In the genomic region with DNA sequence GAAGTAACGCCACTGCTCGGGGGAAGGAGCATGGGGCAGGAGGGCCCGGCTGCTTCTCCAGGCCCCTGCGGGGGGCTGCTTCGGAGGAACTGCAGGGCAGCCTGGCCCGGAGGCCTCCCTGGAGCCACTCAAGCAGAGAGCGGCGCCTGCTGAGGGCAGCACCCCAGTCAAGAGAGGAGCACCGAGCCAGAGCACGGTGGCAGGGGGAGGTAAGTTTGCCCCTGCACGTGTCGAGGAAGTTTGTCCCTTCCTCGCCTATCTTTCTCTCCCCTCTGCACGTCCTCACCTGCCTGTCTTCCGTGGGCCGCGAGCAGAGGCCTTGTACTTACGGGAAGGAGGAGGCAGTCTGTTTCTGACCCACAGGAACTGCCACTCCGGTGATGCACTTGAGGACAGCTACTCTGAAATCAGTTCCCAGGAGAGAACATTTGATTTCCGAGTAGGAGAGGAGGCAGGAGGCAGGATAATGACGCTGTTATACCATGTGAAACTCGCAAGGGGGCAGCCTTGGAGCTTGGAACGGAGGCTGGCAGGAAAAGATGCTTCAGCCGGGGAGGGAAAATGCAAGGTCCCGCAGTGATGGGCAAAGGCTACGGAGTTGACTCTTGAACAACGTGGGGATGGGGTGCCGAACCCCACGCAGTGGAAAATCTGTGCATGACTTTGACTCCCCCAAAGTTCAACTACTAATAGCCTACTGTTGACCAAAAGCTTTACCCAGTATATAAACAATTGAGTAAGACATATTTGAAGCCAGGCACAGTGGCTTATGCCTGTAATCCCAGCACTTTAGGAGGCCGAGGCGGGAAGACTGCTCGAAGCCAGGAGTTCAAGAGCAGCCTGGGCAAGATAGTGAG, we compare ENCODE assay signal across 8 cellular contexts. TPM values are rescaled to one million over a fixed set of nuclear protein-coding genes. Genes with fewer than 3 reads are reported as not detected.
DNase-seq lines count a peak whose midpoint lies in the region; ATAC-seq, FAIRE-seq and TF ChIP-seq lines count a peak whose summit lies in the region.

No MANE protein-coding gene starts in this region.

- H3K9ac ChIP-seq in HepG2 (ENCODE audit: insufficient read depth, low read depth, low read length), result no peak overlapping the region

- CTCF ChIA-PET in BJ (lab: Yijun Ruan, JAX), result interaction anchor here (0.6 to 4.2 kb wide), 25 partner anchors 9 to 361 kb away, joined by 3 to 36 read pairs (median 4); partner anchors contain the start of gene HAUS5
- CTCF ChIA-PET in HepG2 (lab: Yijun Ruan, JAX; ENCODE audit: low intra/inter-chr PET ratio, low total read pairs), result interaction anchor here (0.7 to 2.7 kb wide), 8 partner anchors 38 to 157 kb away, joined by 3 to 41 read pairs (median 4); partner anchors contain the start of gene USF2

- intact Hi-C loops in HepG2 (cut with micrococcal nuclease; ENCODE audit: unreplicated experiment), result loop anchor here (1.0 to 5.0 kb wide), 3 partner anchors 45 to 143 kb away; no protein-coding TSS in a partner anchor

- 11% methylated on average over 18 of the region's 32 CpGs for WGBS in HepG2 (ENCODE audit: low lambda C conversion rate)

- H3K79me2 ChIP-seq in HepG2 (ENCODE audit: insufficient read depth, low read length), result no peaks in the 10 kb centered on the region

- H3K27me3 ChIP-seq in BJ (ENCODE audit: control insufficient read depth, insufficient read depth, low read length) (peaks cover 2% of the 10 kb centered on the region; the same call in 1 of the 2 replicates), HAP-1 (ENCODE audit: low read depth) (peaks cover 11% of the 10 kb centered on the region), HepG2 (ENCODE audit: control insufficient read depth in 1 of 2, insufficient read depth in 2 of 2, low read length in 2 of 2) (0 out of 5 replicates have a peak, but pooled peaks cover 0 to 1% of the 10 kb centered on the region in 2 experiments)

- TF ChIP-seq POLR2A in HepG2 (IDR thresholded peaks at IDR 0.05; ENCODE audit: insufficient read depth in 1 of 2, low read depth in 2 of 2, low read length in 2 of 2), result no peak

- no peak overlapping the region; the same call in 1 of the 2 replicates for H3K4me2 ChIP-seq in HepG2 (ENCODE audit: low read depth, low read length)

- H3K27ac ChIP-seq in HepG2 (ENCODE audit: extremely low read length, insufficient read depth, low read length), result no peak overlapping the region

- FAIRE-seq in HepG2 (lab: Jason Lieb, UNC), result peak; percentile 94

- peak overlapping the region; percentile 48 for H2AFZ ChIP-seq in HepG2 (ENCODE audit: low read length)

- DNase-seq in BJ (ENCODE audit: low read depth) (peak; percentile 3), HAP-1 (ENCODE audit: low spot score in 2 of 2) (peak; percentile 60 to 77), NCI-H510A (lab: John Stamatoyannopoulos, UW) (peak; percentile 29), dedifferentiated amniotic fluid mesenchymal stem cell (ENCODE audit: extremely low spot score) (peak; percentile 52), HepG2 (ENCODE audit: low spot score) (peak; percentile 72)
- DNase-seq in activated CD4-positive, alpha-beta T cell treated with anti-CD3 and anti-CD28 coated beads for 48 hours, result peak; percentile 84
- peak; percentile 58 to 65 for DNase-seq in stimulated activated CD4-positive, alpha-beta T cell treated with anti-CD3 and anti-CD28 coated beads, Interleukin-4, amount 100 ng/mL, for 48 hours (ENCODE audit: low read depth in 2 of 2)

- H3K36me3 ChIP-seq in BJ (ENCODE audit: control insufficient read depth, insufficient read depth, low read length) (no peaks in the 10 kb centered on the region), HAP-1 (replicated peaks) (no peaks in the 10 kb centered on the region), HepG2 (replicated peaks in 1 of 2; ENCODE audit: control insufficient read depth in 1 of 2, insufficient read depth in 2 of 2, low read length in 2 of 2) (no peaks in the 10 kb centered on the region)

- TF ChIP-seq CTCF in BJ (IDR thresholded peaks at IDR 0.05; ENCODE audit: insufficient read depth, low read depth, low read length) (peak; percentile 80), HepG2 (CRISPR knock-in tag; IDR thresholded peaks at IDR 0.05) (peak; percentile 97)

- H3K9me3 ChIP-seq in HAP-1 (no peaks in the 10 kb centered on the region), HepG2 (ENCODE audit: low read length) (no peaks in the 10 kb centered on the region)

- no peaks in the 10 kb centered on the region for H4K20me1 ChIP-seq in HepG2 (ENCODE audit: insufficient read depth, low read length)

- POLR2A ChIA-PET in BJ (lab: Charles Lee) (no interaction called here), HepG2 (lab: Yijun Ruan, JAX) (interaction anchor here (0.8 to 1.6 kb wide), 3 partner anchors 80 to 142 kb away, joined by 3 read pairs; no protein-coding TSS in a partner anchor)

- no TSS peak for BruUV-seq in HepG2 (replicated peaks; lab: Mats Ljungman, UMichigan)

- H3K4me3 ChIP-seq in BJ (ENCODE audit: low read depth, low read length), result no peak overlapping the region
- no peak overlapping the region for H3K4me3 ChIP-seq in HAP-1
- no peak overlapping the region for H3K4me3 ChIP-seq in HepG2 (replicated peaks in 1 of 3; ENCODE audit: insufficient read depth in 1 of 3, low read depth in 2 of 3, low read length in 3 of 3)

- TF ChIP-seq EP300 in HepG2 (IDR thresholded peaks at IDR 0.05; ENCODE audit: low read depth in 2 of 2, low read length in 2 of 2), result no peak
- no peak for TF ChIP-seq EP300 in HepG2 (CRISPR knock-in tag; IDR thresholded peaks at IDR 0.05; ENCODE audit: borderline replicate concordance)

- peak; percentile 73 for ATAC-seq in HepG2
- ATAC-seq in HG03457 (IDR thresholded peaks at IDR 0.05; ENCODE audit: unreplicated experiment), result no peak

- H3K4me1 ChIP-seq in HAP-1, result no peaks in the 10 kb centered on the region
- peaks cover 60% of the 10 kb centered on the region for H3K4me1 ChIP-seq in HepG2 (ENCODE audit: insufficient read depth, low read length)

- in situ Hi-C loops in HAP-1 (cut with MboI; ENCODE audit: low sequenced_read_pairs) (no loop called here), HepG2 (cut with HindIII; ENCODE audit: extremely low pct_ligation_motif_present, low pct_unique_long_range_greater_than_20kb) (loop anchor here (5.0 kb wide), 1 partner anchor 115 kb away; no protein-coding TSS in a partner anchor)

- peak; percentile 94 for TF ChIP-seq RAD21 in HepG2 (CRISPR knock-in tag; IDR thresholded peaks at IDR 0.05)

RNA-seq across cellular contexts. Expression of gene FFAR1, which starts 5.0 kb away (rescaled TPM):
- polyA plus RNA-seq in BJ (2011; rRNA removed) (not detected in 2 replicates), HepG2 (2011; rRNA removed) (not detected in 2 replicates)
- not detected in 2 replicates for polyA minus RNA-seq in BJ (2011; rRNA and poly(A)+ RNA removed)
- total RNA-seq in HepG2 (2016; rRNA removed; fragmentation: Illumina TruSeq; extraction: Trizol), result not detected in 2 replicates
- 0.09 TPM in 1 of 2 replicates, not detected in the other for total RNA-seq in HepG2 (2016; cell fraction: cytosol; rRNA removed; fragmentation: Illumina TruSeq; extraction: Trizol; ENCODE audit: low read depth)
- not detected in 2 replicates for total RNA-seq in HepG2 (2016; cell fraction: insoluble cytoplasmic fraction; rRNA removed; fragmentation: Illumina TruSeq; extraction: Trizol)
- total RNA-seq in HepG2 (2016; cell fraction: membrane; rRNA removed; fragmentation: Illumina TruSeq; extraction: Trizol), result not detected in 2 replicates
- not detected in 2 replicates for total RNA-seq in HepG2 (2016; cell fraction: nucleus; rRNA removed; fragmentation: Illumina TruSeq; extraction: Trizol)
- polyA plus RNA-seq in HepG2 (2011; cell fraction: cytosol; rRNA removed), result not detected in 2 replicates
- not detected in 2 replicates for polyA plus RNA-seq in HepG2 (2011; cell fraction: nucleus; rRNA removed)
- not detected in 2 replicates for polyA plus RNA-seq in HepG2 (2012)
- not detected in 2 replicates for polyA plus RNA-seq in HepG2 (2016; cell fraction: cytosol; fragmentation: Illumina TruSeq; extraction: Trizol; ENCODE audit: low read depth)
- not detected in 2 replicates for polyA plus RNA-seq in HepG2 (2016; cell fraction: insoluble cytoplasmic fraction; fragmentation: Illumina TruSeq; extraction: Trizol; ENCODE audit: low read depth)
- polyA plus RNA-seq in HepG2 (2016; cell fraction: membrane; fragmentation: Illumina TruSeq; extraction: Trizol; ENCODE audit: low read depth), result not detected in 2 replicates
- not detected in 2 replicates for polyA plus RNA-seq in HepG2 (2016; cell fraction: nucleus; fragmentation: Illumina TruSeq; extraction: Trizol; ENCODE audit: insufficient read depth, low read depth)
- polyA minus RNA-seq in HepG2 (2011; rRNA and poly(A)+ RNA removed; ENCODE audit: low replicate concordance), result not detected in 2 replicates
- not detected in 2 replicates for polyA minus RNA-seq in HepG2 (2011; cell fraction: cytosol; rRNA and poly(A)+ RNA removed)
- not detected in 2 replicates for polyA minus RNA-seq in HepG2 (2011; cell fraction: nucleus; rRNA and poly(A)+ RNA removed)

RNA-seq across cellular contexts. Expression of gene FFAR3, which starts 5.6 kb away (rescaled TPM):
- not detected in 2 replicates for polyA plus RNA-seq in BJ (2011; rRNA removed)
- polyA minus RNA-seq in BJ (2011; rRNA and poly(A)+ RNA removed), result not detected in 2 replicates
- not detected in 2 replicates for total RNA-seq in HepG2 (2016; rRNA removed; fragmentation: Illumina TruSeq; extraction: Trizol)
- total RNA-seq in HepG2 (2016; cell fraction: cytosol; rRNA removed; fragmentation: Illumina TruSeq; extraction: Trizol; ENCODE audit: low read depth), result not detected in 2 replicates
- not detected in 2 replicates for total RNA-seq in HepG2 (2016; cell fraction: insoluble cytoplasmic fraction; rRNA removed; fragmentation: Illumina TruSeq; extraction: Trizol)
- total RNA-seq in HepG2 (2016; cell fraction: membrane; rRNA removed; fragmentation: Illumina TruSeq; extraction: Trizol), result not detected in 2 replicates
- not detected in 2 replicates for total RNA-seq in HepG2 (2016; cell fraction: nucleus; rRNA removed; fragmentation: Illumina TruSeq; extraction: Trizol)
- not detected in 2 replicates for polyA plus RNA-seq in HepG2 (2011; rRNA removed)
- not detected in 2 replicates for polyA plus RNA-seq in HepG2 (2011; cell fraction: cytosol; rRNA removed)
- not detected in 2 replicates for polyA plus RNA-seq in HepG2 (2011; cell fraction: nucleus; rRNA removed)
- not detected in 2 replicates for polyA plus RNA-seq in HepG2 (2012)
- not detected in 2 replicates for polyA plus RNA-seq in HepG2 (2016; cell fraction: cytosol; fragmentation: Illumina TruSeq; extraction: Trizol; ENCODE audit: low read depth)
- not detected in 2 replicates for polyA plus RNA-seq in HepG2 (2016; cell fraction: insoluble cytoplasmic fraction; fragmentation: Illumina TruSeq; extraction: Trizol; ENCODE audit: low read depth)
- polyA plus RNA-seq in HepG2 (2016; cell fraction: membrane; fragmentation: Illumina TruSeq; extraction: Trizol; ENCODE audit: low read depth), result not detected in 2 replicates
- not detected in 2 replicates for polyA plus RNA-seq in HepG2 (2016; cell fraction: nucleus; fragmentation: Illumina TruSeq; extraction: Trizol; ENCODE audit: insufficient read depth, low read depth)
- polyA minus RNA-seq in HepG2 (2011; rRNA and poly(A)+ RNA removed; ENCODE audit: low replicate concordance), result not detected in 2 replicates
- polyA minus RNA-seq in HepG2 (2011; cell fraction: cytosol; rRNA and poly(A)+ RNA removed), result not detected in 2 replicates
- polyA minus RNA-seq in HepG2 (2011; cell fraction: nucleus; rRNA and poly(A)+ RNA removed), result not detected in 2 replicates

RNA-seq across cellular contexts. Expression of gene GPR42, which starts 18.2 kb away (rescaled TPM):
- polyA plus RNA-seq in BJ (2011; rRNA removed) (not detected in 2 replicates), HepG2 (2011; rRNA removed) (not detected in 2 replicates)
- not detected in 2 replicates for polyA minus RNA-seq in BJ (2011; rRNA and poly(A)+ RNA removed)
- total RNA-seq in HepG2 (2016; rRNA removed; fragmentation: Illumina TruSeq; extraction: Trizol), result not detected in 2 replicates
- not detected in 2 replicates for total RNA-seq in HepG2 (2016; cell fraction: cytosol; rRNA removed; fragmentation: Illumina TruSeq; extraction: Trizol; ENCODE audit: low read depth)
- total RNA-seq in HepG2 (2016; cell fraction: insoluble cytoplasmic fraction; rRNA removed; fragmentation: Illumina TruSeq; extraction: Trizol), result not detected in 2 replicates
- not detected in 2 replicates for total RNA-seq in HepG2 (2016; cell fraction: membrane; rRNA removed; fragmentation: Illumina TruSeq; extraction: Trizol)
- total RNA-seq in HepG2 (2016; cell fraction: nucleus; rRNA removed; fragmentation: Illumina TruSeq; extraction: Trizol), result not detected in 2 replicates
- polyA plus RNA-seq in HepG2 (2011; cell fraction: cytosol; rRNA removed), result not detected in 2 replicates
- polyA plus RNA-seq in HepG2 (2011; cell fraction: nucleus; rRNA removed), result not detected in 2 replicates
- not detected in 2 replicates for polyA plus RNA-seq in HepG2 (2012)
- not detected in 2 replicates for polyA plus RNA-seq in HepG2 (2016; cell fraction: cytosol; fragmentation: Illumina TruSeq; extraction: Trizol; ENCODE audit: low read depth)
- not detected in 2 replicates for polyA plus RNA-seq in HepG2 (2016; cell fraction: insoluble cytoplasmic fraction; fragmentation: Illumina TruSeq; extraction: Trizol; ENCODE audit: low read depth)
- not detected in 2 replicates for polyA plus RNA-seq in HepG2 (2016; cell fraction: membrane; fragmentation: Illumina TruSeq; extraction: Trizol; ENCODE audit: low read depth)
- not detected in 2 replicates for polyA plus RNA-seq in HepG2 (2016; cell fraction: nucleus; fragmentation: Illumina TruSeq; extraction: Trizol; ENCODE audit: insufficient read depth, low read depth)
- not detected in 2 replicates for polyA minus RNA-seq in HepG2 (2011; rRNA and poly(A)+ RNA removed; ENCODE audit: low replicate concordance)
- not detected in 2 replicates for polyA minus RNA-seq in HepG2 (2011; cell fraction: cytosol; rRNA and poly(A)+ RNA removed)
- polyA minus RNA-seq in HepG2 (2011; cell fraction: nucleus; rRNA and poly(A)+ RNA removed), result not detected in 2 replicates

RNA-seq across cellular contexts. Expression of gene CD22, which starts 23.7 kb away (rescaled TPM):
- polyA plus RNA-seq in BJ (2011; rRNA removed) (not detected in 2 replicates), HepG2 (2011; rRNA removed) (0.98 and 1.7 TPM in 2 replicates)
- polyA minus RNA-seq in BJ (2011; rRNA and poly(A)+ RNA removed), result not detected in 2 replicates
- 0.49 and 0.71 TPM in 2 replicates for total RNA-seq in HepG2 (2016; rRNA removed; fragmentation: Illumina TruSeq; extraction: Trizol)
- total RNA-seq in HepG2 (2016; cell fraction: cytosol; rRNA removed; fragmentation: Illumina TruSeq; extraction: Trizol; ENCODE audit: low read depth), result 0.53 and 1.0 TPM in 2 replicates
- total RNA-seq in HepG2 (2016; cell fraction: insoluble cytoplasmic fraction; rRNA removed; fragmentation: Illumina TruSeq; extraction: Trizol), result 0.40 and 0.97 TPM in 2 replicates
- total RNA-seq in HepG2 (2016; cell fraction: membrane; rRNA removed; fragmentation: Illumina TruSeq; extraction: Trizol), result 0.62 and 0.93 TPM in 2 replicates
- total RNA-seq in HepG2 (2016; cell fraction: nucleus; rRNA removed; fragmentation: Illumina TruSeq; extraction: Trizol), result 2.8 and 3.5 TPM in 2 replicates
- polyA plus RNA-seq in HepG2 (2011; cell fraction: cytosol; rRNA removed), result 0.49 and 0.85 TPM in 2 replicates
- polyA plus RNA-seq in HepG2 (2011; cell fraction: nucleus; rRNA removed), result 1.8 and 2.5 TPM in 2 replicates
- 0.66 and 0.72 TPM in 2 replicates for polyA plus RNA-seq in HepG2 (2012)
- polyA plus RNA-seq in HepG2 (2016; cell fraction: cytosol; fragmentation: Illumina TruSeq; extraction: Trizol; ENCODE audit: low read depth), result 0.19 and 0.31 TPM in 2 replicates
- polyA plus RNA-seq in HepG2 (2016; cell fraction: insoluble cytoplasmic fraction; fragmentation: Illumina TruSeq; extraction: Trizol; ENCODE audit: low read depth), result 0.82 and 1.2 TPM in 2 replicates
- 0.36 and 0.50 TPM in 2 replicates for polyA plus RNA-seq in HepG2 (2016; cell fraction: membrane; fragmentation: Illumina TruSeq; extraction: Trizol; ENCODE audit: low read depth)
- polyA plus RNA-seq in HepG2 (2016; cell fraction: nucleus; fragmentation: Illumina TruSeq; extraction: Trizol; ENCODE audit: insufficient read depth, low read depth), result 3.9 and 6.0 TPM in 2 replicates
- 1.6 and 2.4 TPM in 2 replicates for polyA minus RNA-seq in HepG2 (2011; rRNA and poly(A)+ RNA removed; ENCODE audit: low replicate concordance)
- 1.5 TPM in 1 of 2 replicates, not detected in the other for polyA minus RNA-seq in HepG2 (2011; cell fraction: cytosol; rRNA and poly(A)+ RNA removed)
- 0.64 and 0.99 TPM in 2 replicates for polyA minus RNA-seq in HepG2 (2011; cell fraction: nucleus; rRNA and poly(A)+ RNA removed)

Comparison
In these comparisons a context has a peak if more than half of its experiments do, and no peak if none do; other contexts are left out.
1. DNase-seq: peak in every context shown above with its lines; median percentile 84 in activated CD4-positive, alpha-beta T cell treated with anti-CD3 and anti-CD28 coated beads for 48 hours; 72 in HepG2; 68 in HAP-1; 62 in stimulated activated CD4-positive, alpha-beta T cell treated with anti-CD3 and anti-CD28 coated beads, Interleukin-4, amount 100 ng/mL, for 48 hours; 52 in dedifferentiated amniotic fluid mesenchymal stem cell; 29 in NCI-H510A; 3 in BJ.